ENCODE assay signal across 8 cellular contexts in the genomic region with DNA sequence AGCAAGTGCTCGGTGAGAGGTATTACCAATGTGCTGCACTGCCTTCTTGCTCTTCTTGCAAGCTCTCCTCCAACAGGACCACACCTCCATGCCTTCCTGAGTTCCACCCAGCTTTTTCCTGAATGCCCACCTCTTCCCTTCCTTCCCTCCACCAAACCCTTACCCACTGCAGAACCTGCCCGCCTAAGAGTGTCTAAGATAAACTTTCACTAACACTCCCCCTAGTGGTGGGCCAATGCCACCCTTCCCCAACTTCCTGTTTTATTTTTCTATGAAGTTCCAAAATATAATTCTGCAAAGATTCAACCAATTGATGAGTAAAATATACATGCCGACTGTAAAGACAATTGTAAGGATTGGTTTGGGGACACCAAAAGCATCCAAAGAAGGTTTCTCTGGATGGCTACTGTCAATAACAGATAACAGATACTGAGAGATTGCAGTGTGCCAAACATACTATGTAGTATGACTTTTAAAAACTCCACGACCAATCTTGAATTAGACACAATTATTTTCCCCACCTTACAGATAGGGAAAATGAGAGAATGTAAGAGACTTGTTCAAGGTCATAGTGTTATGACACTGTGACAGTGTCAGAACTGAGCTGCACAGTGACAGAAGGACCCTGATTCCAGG. TPM values are rescaled to one million over a fixed set of nuclear protein-coding genes. Genes with fewer than 3 reads are reported as not detected.
DNase-seq lines count a peak whose midpoint lies in the region; ATAC-seq and TF ChIP-seq lines count a peak whose summit lies in the region.

No MANE protein-coding gene starts in this region.

- DNase-seq in NCI-H82 (lab: John Stamatoyannopoulos, UW) (peak; percentile 74), NCI-H82 treated with DMSO at 0.1 percent for 48 hours (lab: John Stamatoyannopoulos, UW; ENCODE audit: unreplicated experiment) (no peak), RPMI8226 (peak; percentile 64), glutamatergic neuron (peak; percentile 50), gastrocnemius medialis (no peak), T1000 (lab: John Stamatoyannopoulos, UW) (no peak)

- no peak overlapping the region for H3K27ac Mint-ChIP-seq in activated T-helper 17 cell treated with anti-CD3 and anti-CD28 coated beads, Interleukin-2, amount 50 U/mL, for 72 hours
- H3K27ac Mint-ChIP-seq in glutamatergic neuron (ENCODE audit: unreplicated experiment), result no peak overlapping the region

- no peaks in the 10 kb centered on the region for H3K4me1 ChIP-seq in gastrocnemius medialis

- no peaks in the 10 kb centered on the region for H3K9me3 Mint-ChIP-seq in activated T-helper 17 cell treated with anti-CD3 and anti-CD28 coated beads, Interleukin-2, amount 50 U/mL, for 72 hours
- H3K9me3 Mint-ChIP-seq in glutamatergic neuron (ENCODE audit: unreplicated experiment), result no peaks in the 10 kb centered on the region

- no peak overlapping the region for H3K27ac ChIP-seq in gastrocnemius medialis

- TF ChIP-seq POLR2A in gastrocnemius medialis (IDR thresholded peaks at IDR 0.05), result no peak

- no peak overlapping the region for H3K4me3 ChIP-seq in gastrocnemius medialis

- H3K27me3 ChIP-seq in gastrocnemius medialis, result no peaks in the 10 kb centered on the region

- no peaks in the 10 kb centered on the region for H3K4me1 Mint-ChIP-seq in activated T-helper 17 cell treated with anti-CD3 and anti-CD28 coated beads, Interleukin-2, amount 50 U/mL, for 72 hours
- H3K4me1 Mint-ChIP-seq in glutamatergic neuron (ENCODE audit: low read depth, unreplicated experiment), result no peaks in the 10 kb centered on the region

- H3K36me3 Mint-ChIP-seq in activated T-helper 17 cell treated with anti-CD3 and anti-CD28 coated beads, Interleukin-2, amount 50 U/mL, for 72 hours (ENCODE audit: low read depth), result no peaks in the 10 kb centered on the region
- no peaks in the 10 kb centered on the region for H3K36me3 Mint-ChIP-seq in glutamatergic neuron (ENCODE audit: unreplicated experiment)

- H3K9me3 ChIP-seq in gastrocnemius medialis, result no peaks in the 10 kb centered on the region

- H3K27me3 Mint-ChIP-seq in activated T-helper 17 cell treated with anti-CD3 and anti-CD28 coated beads, Interleukin-2, amount 50 U/mL, for 72 hours, result peaks cover 10% of the 10 kb centered on the region
- H3K27me3 Mint-ChIP-seq in glutamatergic neuron (ENCODE audit: unreplicated experiment), result no peaks in the 10 kb centered on the region

- in situ Hi-C loops in gastrocnemius medialis (cut with MboI; ENCODE audit: low sequenced_read_pairs in 4 of 4), result no loop called here

- no peaks in the 10 kb centered on the region for H3K36me3 ChIP-seq in gastrocnemius medialis

- H3K4me3 Mint-ChIP-seq in activated T-helper 17 cell treated with anti-CD3 and anti-CD28 coated beads, Interleukin-2, amount 50 U/mL, for 72 hours, result no peak overlapping the region
- H3K4me3 Mint-ChIP-seq in glutamatergic neuron (ENCODE audit: unreplicated experiment), result no peak overlapping the region

- ATAC-seq in HG03439 (IDR thresholded peaks at IDR 0.05; ENCODE audit: unreplicated experiment) (peak; percentile 74), gastrocnemius medialis (peak in 1 of 2 donors; percentile 74)
- peak; percentile 65 for ATAC-seq in activated T-helper 17 cell treated with anti-CD3 and anti-CD28 coated beads, Interleukin-2, amount 50 U/mL, for 72 hours (replicated peaks)

- intact Hi-C loops in gastrocnemius medialis (cut with DNase I; ENCODE audit: low total_unique reads), result no loop called here

- TF ChIP-seq CTCF in glutamatergic neuron (IDR thresholded peaks at IDR 0.05; ENCODE audit: partially characterized antibody, unreplicated experiment) (peak; percentile 91), gastrocnemius medialis (IDR thresholded peaks at IDR 0.05 in 4 of 5, conservative IDR thresholded peaks at IDR 0.05 in 1 of 5) (peak; percentile 50 to 84 (median 71))

RNA-seq across cellular contexts. Expression of gene BMAL1, which starts 38.6 kb away (rescaled TPM):
- total RNA-seq in activated T-helper 17 cell treated with anti-CD3 and anti-CD28 coated beads, Interleukin-2, amount 50 U/mL, for 72 hours, result 10 to 100 TPM; 41.6 to 44.7 TPM
- total RNA-seq in glutamatergic neuron (ENCODE audit: unreplicated experiment) (8.6 TPM), gastrocnemius medialis (10 to 100 TPM; 27.7 to 81.8 (median 41.0) TPM)

Comparison
In these comparisons a context has a peak if more than half of its experiments do, and no peak if none do; other contexts are left out.
1. DNase-seq: peak in NCI-H82 (single experiment), RPMI8226 (single experiment) and glutamatergic neuron (single experiment); none in NCI-H82 treated with DMSO at 0.1 percent for 48 hours (single experiment), gastrocnemius medialis (0 of 2) and T1000 (single experiment).